ENCODE assay signal across 8 cellular contexts in the genomic region with DNA sequence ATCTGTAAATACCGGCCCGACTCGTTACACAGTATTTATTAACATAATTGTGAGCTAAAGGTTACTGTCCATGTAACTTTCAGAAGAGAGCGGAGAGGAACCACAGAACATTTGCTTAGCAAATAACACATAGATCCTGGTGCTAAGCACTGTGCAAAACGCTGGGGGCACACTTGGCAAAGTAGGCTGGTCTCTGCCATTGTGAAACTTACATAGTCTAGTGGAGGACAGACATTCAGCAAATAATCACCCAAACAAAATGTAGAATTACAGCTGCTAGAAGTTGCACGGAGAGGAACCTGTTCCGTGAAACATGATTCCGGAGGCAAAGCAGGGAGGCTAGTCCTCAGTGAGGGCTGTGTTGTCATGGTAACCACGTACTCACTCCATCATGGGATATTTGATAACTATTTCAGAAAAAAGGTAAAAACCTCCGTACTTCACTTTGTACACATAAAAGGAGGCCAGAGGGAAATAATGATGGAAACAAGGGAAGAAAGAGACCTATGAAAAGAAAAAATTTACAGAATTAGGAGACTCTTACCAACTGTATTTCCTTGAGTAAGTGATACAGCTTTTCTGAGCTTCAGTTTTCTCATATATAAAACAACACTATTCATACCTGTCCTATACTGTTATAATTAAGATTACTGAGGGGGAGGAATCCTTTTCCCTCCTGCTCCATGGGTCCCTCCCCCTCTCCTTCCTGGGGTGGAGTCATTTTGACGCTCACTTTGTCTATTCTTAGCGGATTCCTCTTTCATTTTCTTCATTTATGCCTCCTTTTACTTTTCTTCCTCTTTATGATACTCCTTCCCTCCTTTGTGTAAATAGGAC. TPM values are rescaled to one million over a fixed set of nuclear protein-coding genes. Genes with fewer than 3 reads are reported as not detected.
DNase-seq lines count a peak whose midpoint lies in the region; ATAC-seq and TF ChIP-seq lines count a peak whose summit lies in the region.

No MANE protein-coding gene starts in this region.

- peaks cover 12% of the 10 kb centered on the region for H3K27me3 Mint-ChIP-seq in activated CD4-positive, alpha-beta T cell treated with anti-CD3 and anti-CD28 coated beads, Interleukin-2, amount 10 ng/mL, durations not matched to agents 24 days and 14 days
- H3K27me3 Mint-ChIP-seq in nephron progenitor cell (ENCODE audit: low read depth, poor library complexity), result peaks cover 12% of the 10 kb centered on the region

- DNase-seq in AG04449 (ENCODE audit: low read depth, low spot score) (no peak), NCI-H2107 (lab: John Stamatoyannopoulos, UW) (peak; percentile 57), fibroblast of lung (ENCODE audit: low read depth in 2 of 2) (peak in 1 of 2 donors; percentile 55), nephron progenitor cell (peak; percentile 23), kidney glomerular epithelial cell (lab: John Stamatoyannopoulos, UW) (no peak)
- DNase-seq in activated CD4-positive, alpha-beta T cell treated with anti-CD3 and anti-CD28 coated beads, Interleukin-2, amount 10 ng/mL, durations not matched to agents 24 days and 14 days, result no peak

- H3K4me3 ChIP-seq in AG04449 (ENCODE audit: low read depth, low read length), result peak overlapping the region; percentile 61
- H3K4me3 ChIP-seq in fibroblast of lung (replicated peaks in 1 of 4; ENCODE audit: control extremely low read depth in 1 of 4, insufficient read depth in 1 of 4, low read depth in 3 of 4, low read length in 4 of 4), result peak overlapping the region; percentile 49 to 69 (median 57)

- no peaks in the 10 kb centered on the region for H3K36me3 Mint-ChIP-seq in activated CD4-positive, alpha-beta T cell treated with anti-CD3 and anti-CD28 coated beads, Interleukin-2, amount 10 ng/mL, durations not matched to agents 24 days and 14 days (ENCODE audit: low read depth)
- peaks cover 6% of the 10 kb centered on the region for H3K36me3 Mint-ChIP-seq in nephron progenitor cell (ENCODE audit: low read depth)

- H3K9me3 Mint-ChIP-seq in activated CD4-positive, alpha-beta T cell treated with anti-CD3 and anti-CD28 coated beads, Interleukin-2, amount 10 ng/mL, durations not matched to agents 24 days and 14 days, result no peaks in the 10 kb centered on the region
- H3K9me3 Mint-ChIP-seq in nephron progenitor cell, result peaks cover 17% of the 10 kb centered on the region

- H3K4me2 ChIP-seq in fibroblast of lung (ENCODE audit: extremely low read depth, insufficient read depth, low read length), result peak overlapping the region; percentile 97

- H3K4me1 Mint-ChIP-seq in activated CD4-positive, alpha-beta T cell treated with anti-CD3 and anti-CD28 coated beads, Interleukin-2, amount 10 ng/mL, durations not matched to agents 24 days and 14 days, result peaks cover 30% of the 10 kb centered on the region
- H3K4me1 Mint-ChIP-seq in nephron progenitor cell, result peaks cover 50% of the 10 kb centered on the region

- H3K27ac ChIP-seq in fibroblast of lung (ENCODE audit: insufficient read depth, low read length), result no peak overlapping the region

- CTCF ChIA-PET in AG04449 (lab: Yijun Ruan, JAX), result interaction anchor here (1.5 to 1.8 kb wide), 2 partner anchors 9 to 12 kb away, joined by 4 to 6 read pairs; no protein-coding TSS in a partner anchor

- TF ChIP-seq CTCF in AG04449 (IDR thresholded peaks at IDR 0.05; ENCODE audit: insufficient read depth, low read length, missing control alignments), result no peak
- TF ChIP-seq CTCF in fibroblast of lung (conservative IDR thresholded peaks at IDR 0.05 in 1 of 2, IDR thresholded peaks at IDR 0.05 in 1 of 2; ENCODE audit: low read depth in 1 of 2, low read length in 2 of 2), result peak in 1 of 2 donors; percentile 44
- TF ChIP-seq CTCF in nephron progenitor cell (IDR thresholded peaks at IDR 0.05), result no peak

- ATAC-seq in GM18499 (IDR thresholded peaks at IDR 0.05; ENCODE audit: insufficient read depth, unreplicated experiment) (peak; percentile 41), HG02938 (IDR thresholded peaks at IDR 0.05; ENCODE audit: unreplicated experiment) (peak; percentile 60)

- H3K4me3 Mint-ChIP-seq in activated CD4-positive, alpha-beta T cell treated with anti-CD3 and anti-CD28 coated beads, Interleukin-2, amount 10 ng/mL, durations not matched to agents 24 days and 14 days, result peak overlapping the region; percentile 88
- H3K4me3 Mint-ChIP-seq in nephron progenitor cell, result peak overlapping the region; percentile 84

- H4K20me1 ChIP-seq in fibroblast of lung (ENCODE audit: control insufficient read depth, extremely low read depth, insufficient read depth, low read length), result no peaks in the 10 kb centered on the region

- H3K79me2 ChIP-seq in fibroblast of lung (ENCODE audit: control insufficient read depth, insufficient read depth, low read length), result no peaks in the 10 kb centered on the region

- peaks cover 4% of the 10 kb centered on the region for H3K4me1 ChIP-seq in fibroblast of lung (ENCODE audit: control insufficient read depth, extremely low read depth, insufficient read depth, low read length)

- no peaks in the 10 kb centered on the region for H3K36me3 ChIP-seq in fibroblast of lung (ENCODE audit: control insufficient read depth, insufficient read depth, low read length)

- peaks cover 12% of the 10 kb centered on the region for H3K27me3 ChIP-seq in fibroblast of lung (ENCODE audit: control insufficient read depth, insufficient read depth, low read length)

- peak overlapping the region; percentile 5 for H3K9ac ChIP-seq in fibroblast of lung (ENCODE audit: insufficient read depth, low read length)

- peak overlapping the region; percentile 93 for H3K27ac Mint-ChIP-seq in activated CD4-positive, alpha-beta T cell treated with anti-CD3 and anti-CD28 coated beads, Interleukin-2, amount 10 ng/mL, durations not matched to agents 24 days and 14 days
- peak overlapping the region; percentile 73 for H3K27ac Mint-ChIP-seq in nephron progenitor cell

- peak overlapping the region; percentile 52 for H2AFZ ChIP-seq in fibroblast of lung (ENCODE audit: low read length)

- no peaks in the 10 kb centered on the region for H3K9me3 ChIP-seq in fibroblast of lung (ENCODE audit: control insufficient read depth, insufficient read depth, low read depth, low read length)

- POLR2A ChIA-PET in AG04449 (lab: Yijun Ruan, JAX), result no interaction called here

- intact Hi-C loops in activated CD4-positive, alpha-beta T cell treated with anti-CD3 and anti-CD28 coated beads, Interleukin-2, amount 10 ng/mL, durations not matched to agents 24 days and 14 days (cut with micrococcal nuclease), result loop anchor here (1.0 to 5.0 kb wide), 7 partner anchors 20 to 901 kb away; partner anchors contain the start of gene HNRNPD

RNA-seq across cellular contexts. Expression of gene RASGEF1B, which starts 0.8 kb away (rescaled TPM):
- total RNA-seq in activated CD4-positive, alpha-beta T cell treated with anti-CD3 and anti-CD28 coated beads, Interleukin-2, amount 10 ng/mL, durations not matched to agents 24 days and 14 days, result 3.9 and 5.5 TPM in 2 replicates
- total RNA-seq in fibroblast of lung, result 0.33 and 0.51 TPM in 2 replicates
- polyA plus RNA-seq in fibroblast of lung, result 0.02 and 0.09 TPM in 2 replicates
- polyA plus RNA-seq in fibroblast of lung (2012), result 0.07 TPM in 1 of 2 replicates, not detected in the other
- polyA minus RNA-seq in fibroblast of lung (ENCODE audit: low replicate concordance), result not detected in 2 replicates

Comparison
In these comparisons a context has a peak if more than half of its experiments do, and no peak if none do; other contexts are left out.
1. DNase-seq: peak in NCI-H2107 (single experiment) and nephron progenitor cell (single experiment); none in AG04449 (single experiment), activated CD4-positive, alpha-beta T cell treated with anti-CD3 and anti-CD28 coated beads, Interleukin-2, amount 10 ng/mL, durations not matched to agents 24 days and 14 days (single experiment) and kidney glomerular epithelial cell (single experiment).